In genomic region chr2:109024477-109024876, GRCh38 we compare ENCODE assay signal across 29 cellular contexts. TPM values are rescaled to one million over a fixed set of nuclear protein-coding genes. Genes with fewer than 3 reads are reported as not detected.
DNase-seq lines count a peak whose midpoint lies in the region; ATAC-seq, FAIRE-seq and TF ChIP-seq lines count a peak whose summit lies in the region.
"Had no signal": no experiment of that assay in that cellular context is flagged by ENCODE, and none has a peak within 500 bp of the region (broad histone marks: within the 10 kb centered on the region; RNA-seq: fewer than 3 reads in every experiment).

No MANE protein-coding gene starts in this region.

- POLR2A ChIA-PET in H1 (lab: Charles Lee; ENCODE audit: partially characterized antibody), result no interaction called here
- POLR2A ChIA-PET in activated CD4-positive, alpha-beta memory T cell treated with anti-CD3 and anti-CD28 coated beads for 36 hours (lab: Charles Lee), result no interaction called here

- no peak overlapping the region for H2BK20ac ChIP-seq in H1 (ENCODE audit: low read length)

- H3K4me3 Mint-ChIP-seq in activated CD4-positive, alpha-beta memory T cell treated with anti-CD3 and anti-CD28 coated beads for 36 hours, result no peak overlapping the region
- H3K4me3 Mint-ChIP-seq: CD14-positive monocyte; CD4-positive, alpha-beta memory T cell; CD8-positive, alpha-beta memory T cell had no signal

- no peak overlapping the region for H3K23ac ChIP-seq in H1 (ENCODE audit: insufficient read length)

- H3K4ac ChIP-seq in H1 (replicated peaks; ENCODE audit: insufficient read length, low read depth, low read length), result peak overlapping the region; percentile 65

- no peak overlapping the region for H3K56ac ChIP-seq in H1 (replicated peaks; ENCODE audit: insufficient read length, low read depth, low read length)

- H2AFZ ChIP-seq in H1 (ENCODE audit: low read length), result no peak overlapping the region

- H3K9ac ChIP-seq in H1 (replicated peaks in 1 of 4; ENCODE audit: extremely low read depth in 1 of 4, low read depth in 3 of 4, low read length in 3 of 4), result no peak overlapping the region
- H3K9ac ChIP-seq: BLaER1 had no signal

- DNase-seq in H1 (ENCODE audit: low read depth in 1 of 2, low spot score in 2 of 2), result no peak
- peak; percentile 76 for DNase-seq in mesenteric fat pad (ENCODE audit: low spot score)
- no peak for DNase-seq in activated CD4-positive, alpha-beta memory T cell treated with anti-CD3 and anti-CD28 coated beads for 36 hours
- DNase-seq in effector memory CD4-positive, alpha-beta T cell, result no peak
- DNase-seq: 8988T; ACHN; BE2C; C1 segment of cervical spinal cord; CD4-positive, alpha-beta memory T cell; CD4-positive, CD25-positive, alpha-beta regulatory T cell; CD8-positive, alpha-beta memory T cell; COR-L47; DMS 273 treated with DMSO at 0.1 percent for 48 hours; DMS153; DMS53; DMS79; DND-41; EL; GDM1 had no signal

- no peak overlapping the region for H3K18ac ChIP-seq in H1 (ENCODE audit: extremely low read depth, low read length)

- H3K14ac ChIP-seq in H1 (ENCODE audit: insufficient read length), result no peak overlapping the region

- H3K4me1 ChIP-seq in H1 (replicated peaks in 1 of 4; ENCODE audit: control insufficient read depth in 3 of 4, insufficient read depth in 4 of 4, low read length in 3 of 4) (peaks cover 2 to 15% (median 8%) of the 10 kb centered on the region in 4 experiments), gastroesophageal sphincter (no peaks in the 10 kb centered on the region)
- H3K4me1 ChIP-seq in effector memory CD4-positive, alpha-beta T cell (ENCODE audit: control insufficient read depth, insufficient read depth, low read length, poor library complexity, severe bottlenecking), result no peaks in the 10 kb centered on the region
- H3K4me1 ChIP-seq: BE2C, BLaER1 had no signal

- TF ChIP-seq POLR2A in H1 (IDR thresholded peaks at IDR 0.05; ENCODE audit: control extremely low read depth in 1 of 2, low read depth in 2 of 2, low read length in 2 of 2) (no peak), gastroesophageal sphincter (IDR thresholded peaks at IDR 0.05) (no peak)

- TF ChIP-seq RAD21 in H1 (IDR thresholded peaks at IDR 0.05 in 1 of 2, conservative IDR thresholded peaks at IDR 0.05 in 1 of 2; ENCODE audit: low read depth in 2 of 2, low read length in 2 of 2), result no peak

- H2BK15ac ChIP-seq in H1 (ENCODE audit: low read length), result no peak overlapping the region

- no peak for ATAC-seq in gastroesophageal sphincter

- H4K5ac ChIP-seq in H1 (ENCODE audit: insufficient read length, low read depth, low read length), result no peak overlapping the region

- CTCF ChIA-PET in H1 (lab: Charles Lee; ENCODE audit: partially characterized antibody), result no interaction called here
- CTCF ChIA-PET in activated CD4-positive, alpha-beta memory T cell treated with anti-CD3 and anti-CD28 coated beads for 36 hours (lab: Charles Lee), result interaction anchor here (0.9 kb wide), 1 partner anchor 95 kb away, joined by 3 read pairs; no protein-coding TSS in a partner anchor

- WGBS in H1 (ENCODE audit: extremely low coverage in 1 of 2, insufficient coverage in 1 of 2, insufficient read length in 1 of 2, insufficient replicate concordance in 2 of 2, low coverage in 1 of 2, low lambda C conversion rate in 2 of 2, missing lambda C conversion rate in 1 of 2), 2 experiments, result 86% methylated on average over 3 of the region's 3 CpGs; no CpG with 5 or more reads in 1 of the 2 experiments
- WGBS in gastroesophageal sphincter (ENCODE audit: low coverage in 1 of 2), 2 donors, result 85 to 93% methylated on average over 2 to 3 of the region's 3 CpGs

- no peaks in the 10 kb centered on the region for H3K23me2 ChIP-seq in H1 (ENCODE audit: low read depth, low read length)

- TF ChIP-seq EP300 in H1 (IDR thresholded peaks at IDR 0.05; ENCODE audit: borderline replicate concordance in 1 of 2, low read depth in 2 of 2, low read length in 2 of 2), result no peak
- no peak for TF ChIP-seq EP300 in gastroesophageal sphincter (IDR thresholded peaks at IDR 0.05)

- no peak overlapping the region for H4K8ac ChIP-seq in H1 (ENCODE audit: extremely low read depth, insufficient read depth, low read length)

- H3K27me3 ChIP-seq in H1 (replicated peaks in 1 of 4; ENCODE audit: control insufficient read depth in 3 of 4, extremely low read depth in 1 of 4, insufficient read depth in 3 of 4, low read length in 3 of 4) (peaks cover 0 to 3% (median 2%) of the 10 kb centered on the region in 4 experiments; a peak in 6 of 7 replicates), gastroesophageal sphincter (peaks cover 16% of the 10 kb centered on the region)
- H3K27me3 ChIP-seq in effector memory CD4-positive, alpha-beta T cell (replicated peaks; ENCODE audit: control insufficient read depth, insufficient read depth, low read length, poor library complexity, severe bottlenecking), result no peaks in the 10 kb centered on the region
- H3K27me3 ChIP-seq: BE2C, BLaER1 had no signal

- no peaks in the 10 kb centered on the region for H3K9me3 Mint-ChIP-seq in activated CD4-positive, alpha-beta memory T cell treated with anti-CD3 and anti-CD28 coated beads for 36 hours
- H3K9me3 Mint-ChIP-seq: CD4-positive, CD25-positive, alpha-beta regulatory T cell; CD8-positive, alpha-beta memory T cell had no signal

- H2BK5ac ChIP-seq in H1 (ENCODE audit: low read depth, low read length), result no peak overlapping the region

- intact Hi-C loops in activated CD4-positive, alpha-beta memory T cell treated with anti-CD3 and anti-CD28 coated beads for 36 hours (cut with micrococcal nuclease), result no loop called here

- H3K4me1 Mint-ChIP-seq in activated CD4-positive, alpha-beta memory T cell treated with anti-CD3 and anti-CD28 coated beads for 36 hours (ENCODE audit: low read depth), result peaks cover 14% of the 10 kb centered on the region
- H3K4me1 Mint-ChIP-seq: CD14-positive monocyte had no signal

- no peaks in the 10 kb centered on the region for H3K27me3 Mint-ChIP-seq in activated CD4-positive, alpha-beta memory T cell treated with anti-CD3 and anti-CD28 coated beads for 36 hours
- H3K27me3 Mint-ChIP-seq: CD4-positive, alpha-beta memory T cell had no signal

- H2BK120ac ChIP-seq in H1 (replicated peaks; ENCODE audit: low read depth, low read length), result no peak overlapping the region

- no peak overlapping the region for H2AK5ac ChIP-seq in H1 (ENCODE audit: low read depth, low read length)

- no peaks in the 10 kb centered on the region for H4K20me1 ChIP-seq in H1 (replicated peaks in 1 of 2; ENCODE audit: control insufficient read depth in 1 of 2, insufficient read depth in 2 of 2, low read length in 2 of 2)
- H4K20me1 ChIP-seq: BLaER1 had no signal

- H3K36me3 Mint-ChIP-seq in activated CD4-positive, alpha-beta memory T cell treated with anti-CD3 and anti-CD28 coated beads for 36 hours, result no peaks in the 10 kb centered on the region
- H3K36me3 Mint-ChIP-seq: CD14-positive monocyte; CD4-positive, alpha-beta memory T cell; CD4-positive, CD25-positive, alpha-beta regulatory T cell; CD8-positive, alpha-beta memory T cell had no signal

- no peak overlapping the region for H3K27ac Mint-ChIP-seq in activated CD4-positive, alpha-beta memory T cell treated with anti-CD3 and anti-CD28 coated beads for 36 hours
- H3K27ac Mint-ChIP-seq: CD14-positive monocyte; CD4-positive, alpha-beta memory T cell had no signal

- FAIRE-seq in H1 (lab: Jason Lieb, UNC), result no peak
- FAIRE-seq: A204.1, GM12891, GM19239 had no signal

- no peaks in the 10 kb centered on the region for H3K36me3 ChIP-seq in H1 (ENCODE audit: control insufficient read depth in 2 of 4, insufficient read depth in 4 of 4, low read length in 3 of 4)
- H3K36me3 ChIP-seq in gastroesophageal sphincter, result no peaks in the 10 kb centered on the region
- H3K36me3 ChIP-seq in effector memory CD4-positive, alpha-beta T cell (ENCODE audit: control insufficient read depth, insufficient read depth, low read length), result no peaks in the 10 kb centered on the region
- H3K36me3 ChIP-seq: BE2C, BLaER1 had no signal

- H3K79me2 ChIP-seq in H1 (ENCODE audit: control insufficient read depth in 1 of 2, insufficient read depth in 2 of 2, low read length in 2 of 2), result no peaks in the 10 kb centered on the region

- no peak overlapping the region for H3K4me3 ChIP-seq in H1 (ENCODE audit: extremely low read depth in 1 of 4, insufficient read depth in 2 of 4, low read depth in 3 of 4, low read length in 4 of 4)
- no peak overlapping the region for H3K4me3 ChIP-seq in gastroesophageal sphincter
- no peak overlapping the region for H3K4me3 ChIP-seq in effector memory CD4-positive, alpha-beta T cell (ENCODE audit: insufficient read depth, low read depth, low read length, poor library complexity, severe bottlenecking)
- H3K4me3 ChIP-seq: BLaER1 had no signal

- H3K4me2 ChIP-seq in H1 (ENCODE audit: insufficient read depth in 1 of 2, low read depth in 2 of 2, low read length in 2 of 2), result no peak overlapping the region
- H3K4me2 ChIP-seq: BLaER1 had no signal

- H3K27ac ChIP-seq in H1 (ENCODE audit: low read depth, low read length), result no peak overlapping the region
- no peak overlapping the region for H3K27ac ChIP-seq in gastroesophageal sphincter
- H3K27ac ChIP-seq in effector memory CD4-positive, alpha-beta T cell (ENCODE audit: insufficient read depth, low read length, poor library complexity, severe bottlenecking), result no peak overlapping the region
- H3K27ac ChIP-seq: BLaER1 had no signal

- H4K91ac ChIP-seq in H1 (replicated peaks; ENCODE audit: insufficient read length, low read length), result no peak overlapping the region

- H2BK12ac ChIP-seq in H1 (ENCODE audit: low read depth, low read length), result no peak overlapping the region

- TF ChIP-seq CTCF in H1 (IDR thresholded peaks at IDR 0.05; ENCODE audit: control extremely low read depth in 1 of 3, insufficient read depth in 1 of 3, low read depth in 1 of 3, low read length in 3 of 3) (no peak), gastroesophageal sphincter (IDR thresholded peaks at IDR 0.05) (no peak)

- H3K9me3 ChIP-seq in H1 (ENCODE audit: insufficient read depth in 2 of 2, low read depth in 1 of 2, low read length in 1 of 2) (no peaks in the 10 kb centered on the region), gastroesophageal sphincter (no peaks in the 10 kb centered on the region)
- no peaks in the 10 kb centered on the region for H3K9me3 ChIP-seq in effector memory CD4-positive, alpha-beta T cell (ENCODE audit: control insufficient read depth, low read length)
- H3K9me3 ChIP-seq: BE2C, BLaER1 had no signal

- H3K79me1 ChIP-seq in H1 (ENCODE audit: low read depth, low read length), result no peaks in the 10 kb centered on the region; the same call in 1 of the 2 replicates

RNA-seq across cellular contexts. Expression of gene EDAR, which starts 35.5 kb away (rescaled TPM):
- not detected in 2 replicates for total RNA-seq in H1 (2021; fragmentation: NEBNext Ultra II Directional; extraction: Animal tissue kit (Norgen Biotek cat#: 25700))
- not detected in 2 replicates for polyA plus RNA-seq in H1 (2011; rRNA removed)
- not detected for polyA plus RNA-seq in H1 (2011; cell fraction: cytosol; rRNA removed)
- polyA plus RNA-seq in H1 (2011; cell fraction: nucleus; rRNA removed), result not detected
- polyA plus RNA-seq in H1 (2012, experiment 1 of 2), result 0.06 to 0.08 TPM (median 0.08 TPM) in 3 of 4 replicates, not detected in the other
- not detected for polyA plus RNA-seq in H1 (2012, experiment 2 of 2)
- not detected for polyA plus RNA-seq in H1 (2013, experiment 1 of 2)
- polyA plus RNA-seq in H1 (2013, experiment 2 of 2), result not detected
- not detected in 2 replicates for polyA minus RNA-seq in H1 (2011; rRNA and poly(A)+ RNA removed)
- polyA minus RNA-seq in H1 (2011; cell fraction: cytosol; rRNA and poly(A)+ RNA removed), result not detected
- polyA minus RNA-seq in H1 (2011; cell fraction: nucleus; rRNA and poly(A)+ RNA removed), result not detected
- total RNA-seq in mesenteric fat pad (not detected), gastroesophageal sphincter (under 1 TPM in 1 of 4 donors, not detected in 3; 0.92 TPM)
- total RNA-seq in activated CD4-positive, alpha-beta memory T cell treated with anti-CD3 and anti-CD28 coated beads for 36 hours, result under 1 TPM; 0.31 to 0.36 TPM
- total RNA-seq: A673, Daoy, G401 had no signal
- polyA plus RNA-seq: AG04450, CD14-positive monocyte had no signal
